Comparison of ENCODE assay signal across 8 cellular contexts in genomic region chr1:39657923-39658485, GRCh38. TPM values are rescaled to one million over a fixed set of nuclear protein-coding genes. Genes with fewer than 3 reads are reported as not detected.
DNase-seq lines count a peak whose midpoint lies in the region; ATAC-seq and TF ChIP-seq lines count a peak whose summit lies in the region.

No MANE protein-coding gene starts in this region.

- H3K4me1 ChIP-seq in ascending aorta, result no peaks in the 10 kb centered on the region

- peak overlapping the region; percentile 9 for H3K4me3 Mint-ChIP-seq in T-helper 17 cell

- intact Hi-C loops in ascending aorta (cut with DNase I), result loop anchor here (5.0 kb wide), 1 partner anchor 59 kb away; no protein-coding TSS in a partner anchor

- peaks cover 8% of the 10 kb centered on the region for H3K4me1 Mint-ChIP-seq in T-helper 17 cell

- DNase-seq in NCI-H2196 (lab: John Stamatoyannopoulos, UW; ENCODE audit: unreplicated experiment) (peak; percentile 65), NCI-H2196 treated with DMSO at 0.1 percent for 48 hours (lab: John Stamatoyannopoulos, UW; ENCODE audit: unreplicated experiment) (no peak), NCI-H1048 (lab: John Stamatoyannopoulos, UW) (peak; percentile 35), T-helper 17 cell (peak; percentile 41 to 54 (median 44)), ascending aorta (ENCODE audit: low spot score in 2 of 2) (peak in 1 of 2 donors; percentile 79), iPS-NIHi7 (ENCODE audit: extremely low spot score) (peak; percentile 82)
- peak in 3 of 4 experiments; percentile 45 to 56 (median 48) for DNase-seq in stimulated activated CD4-positive, alpha-beta T cell treated with anti-CD3 and anti-CD28 coated beads, Interleukin-1b, Interleukin-23, amount 100 ng/mL, for 24 hours (ENCODE audit: low read depth in 4 of 4, low spot score in 1 of 4)

- H3K9me3 ChIP-seq in T-helper 17 cell (ENCODE audit: control insufficient read depth, low read length, poor library complexity, severe bottlenecking) (no peaks in the 10 kb centered on the region), ascending aorta (no peaks in the 10 kb centered on the region)

- peak; percentile 78 for ATAC-seq in T-helper 17 cell
- no peak for ATAC-seq in GM21717 (IDR thresholded peaks at IDR 0.05; ENCODE audit: unreplicated experiment)

- no peak overlapping the region for H3K27ac ChIP-seq in ascending aorta

- H3K27me3 Mint-ChIP-seq in T-helper 17 cell, result peaks cover 21% of the 10 kb centered on the region

- peak; percentile 55 to 77 (median 75) for TF ChIP-seq CTCF in ascending aorta (IDR thresholded peaks at IDR 0.05)

- H3K36me3 Mint-ChIP-seq in T-helper 17 cell (ENCODE audit: low read depth), result no peaks in the 10 kb centered on the region

- H3K27me3 ChIP-seq in ascending aorta, result no peaks in the 10 kb centered on the region

- H3K27ac Mint-ChIP-seq in T-helper 17 cell, result no peak overlapping the region

- H3K4me3 ChIP-seq in ascending aorta, result no peak overlapping the region

- no peaks in the 10 kb centered on the region for H3K36me3 ChIP-seq in ascending aorta

RNA-seq across cellular contexts. Expression of gene NT5C1A, which starts 13.9 kb away (rescaled TPM):
- total RNA-seq in T-helper 17 cell (under 1 TPM; 0.31 to 0.70 TPM), ascending aorta (not detected)

RNA-seq across cellular contexts. Expression of gene HEYL, which starts 18.6 kb away (rescaled TPM):
- total RNA-seq in T-helper 17 cell (under 1 TPM; 0.10 TPM), ascending aorta (34.0 TPM)

RNA-seq across cellular contexts. Expression of gene HPCAL4, which starts 33.2 kb away (rescaled TPM):
- 10 to 100 TPM; 23.4 to 30.3 TPM for total RNA-seq in T-helper 17 cell
- total RNA-seq in ascending aorta, result not detected

Comparison
In these comparisons a context has a peak if more than half of its experiments do, and no peak if none do; other contexts are left out.
1. RNA of gene HEYL, which starts 18.6 kb away (total RNA-seq): 34.0 TPM in ascending aorta (single experiment); 0.10 TPM in T-helper 17 cell; every median in the first group is over 10 times any median in the second.
2. RNA of gene HPCAL4, which starts 33.2 kb away (total RNA-seq): 23.4 to 30.3 TPM in T-helper 17 cell; not detected in ascending aorta (single experiment); every median in the first group is over 10 times any median in the second.